In genomic region chr19:3047307-3048189, GRCh38 we compare ENCODE assay signal across 1 cellular context.
TF ChIP-seq lines count a peak whose summit lies in the region.

No MANE protein-coding gene starts in this region.

TF ChIP-seq in HepG2, 621 proteins besides CTCF, POLR2A, EP300 and RAD21 (continued from another document and continues in another):
- TF ChIP-seq HOXA3 (CRISPR knock-in tag; IDR thresholded peaks at IDR 0.05) (0 out of 2 replicates have a peak, but pooled peaks have one; percentile 21), ZNF362 (CRISPR knock-in tag; IDR thresholded peaks at IDR 0.05; ENCODE audit: borderline replicate concordance) (no peak), ZNF687 (CRISPR knock-in tag; IDR thresholded peaks at IDR 0.05) (peak; percentile 31; the same call in 1 of the 2 replicates), LCORL (IDR thresholded peaks at IDR 0.05) (no peak), LCORL (CRISPR knock-in tag; IDR thresholded peaks at IDR 0.05) (0 out of 2 replicates have a peak, but pooled peaks have one; percentile 55), NONO (IDR thresholded peaks at IDR 0.05) (no peak), NONO (CRISPR knock-in tag; conservative IDR thresholded peaks at IDR 0.05) (no peak), GATAD2A (CRISPR knock-in tag; IDR thresholded peaks at IDR 0.05) (peak; percentile 30; the same call in 1 of the 2 replicates), PHF8 (CRISPR knock-in tag; IDR thresholded peaks at IDR 0.05) (no peak), FOXP4 (CRISPR knock-in tag; IDR thresholded peaks at IDR 0.05) (peak; percentile 38; the same call in 1 of the 2 replicates), RBFOX2 (IDR thresholded peaks at IDR 0.05; ENCODE audit: low read depth, low read length) (no peak), ZNF460 (CRISPR knock-in tag; IDR thresholded peaks at IDR 0.05; ENCODE audit: borderline replicate concordance) (no peak), ZNF276 (CRISPR knock-in tag; IDR thresholded peaks at IDR 0.05; ENCODE audit: low read depth) (no peak), TEF (CRISPR knock-in tag; IDR thresholded peaks at IDR 0.05) (no peak), ZNF383 (CRISPR knock-in tag; IDR thresholded peaks at IDR 0.05; ENCODE audit: borderline replicate concordance) (no peak), ZNF670 (CRISPR knock-in tag; IDR thresholded peaks at IDR 0.05; ENCODE audit: borderline replicate concordance) (0 out of 2 replicates have a peak, but pooled peaks have one; percentile 26), ZNF326 (CRISPR knock-in tag; IDR thresholded peaks at IDR 0.05; ENCODE audit: borderline replicate concordance) (no peak), PAWR (CRISPR knock-in tag; IDR thresholded peaks at IDR 0.05; ENCODE audit: borderline replicate concordance) (no peak), ADNP (CRISPR knock-in tag; IDR thresholded peaks at IDR 0.05) (0 out of 2 replicates have a peak, but pooled peaks have one; percentile 35), ZNF891 (CRISPR knock-in tag; IDR thresholded peaks at IDR 0.05) (0 out of 2 replicates have a peak, but pooled peaks have one; percentile 31), SAP130 (CRISPR knock-in tag; IDR thresholded peaks at IDR 0.05; ENCODE audit: low read depth) (peak; percentile 65; the same call in 1 of the 2 replicates), ZBTB37 (CRISPR knock-in tag; IDR thresholded peaks at IDR 0.05) (no peak), ARHGAP35 (CRISPR knock-in tag; IDR thresholded peaks at IDR 0.05; ENCODE audit: borderline replicate concordance) (no peak), PPARG (CRISPR knock-in tag; conservative IDR thresholded peaks at IDR 0.05) (no peak), ZSCAN29 (CRISPR knock-in tag; conservative IDR thresholded peaks at IDR 0.05) (no peak), PHF5A (CRISPR knock-in tag; IDR thresholded peaks at IDR 0.05; ENCODE audit: low read depth, unreplicated experiment) (no peak), ZNF773 (CRISPR knock-in tag; IDR thresholded peaks at IDR 0.05; ENCODE audit: borderline replicate concordance) (no peak), ZMYM2 (CRISPR knock-in tag; IDR thresholded peaks at IDR 0.05) (peak; percentile 59; the same call in 1 of the 2 replicates), KDM2A (CRISPR knock-in tag; IDR thresholded peaks at IDR 0.05; ENCODE audit: borderline replicate concordance, low read depth) (peak; percentile 23; the same call in 1 of the 2 replicates), SIN3A (IDR thresholded peaks at IDR 0.05; ENCODE audit: borderline replicate concordance, low read depth, low read length) (peak; percentile 43; the same call in 1 of the 2 replicates), SIN3B (IDR thresholded peaks at IDR 0.05; ENCODE audit: low read length) (no peak), SRSF1 (optimal IDR thresholded peaks at IDR 0.05; ENCODE audit: low read depth, low read length) (no peak), TFDP1 (CRISPR knock-in tag; IDR thresholded peaks at IDR 0.05; ENCODE audit: borderline replicate concordance) (no peak), FIP1L1 (IDR thresholded peaks at IDR 0.05; ENCODE audit: borderline replicate concordance, insufficient read depth, low read depth, low read length) (no peak), ZNF792 (CRISPR knock-in tag; IDR thresholded peaks at IDR 0.05) (no peak), ARID4A (CRISPR knock-in tag; IDR thresholded peaks at IDR 0.05; ENCODE audit: borderline replicate concordance) (peak; percentile 48; the same call in 1 of the 2 replicates), SOX6 (IDR thresholded peaks at IDR 0.05) (no peak), SOX6 (CRISPR knock-in tag; IDR thresholded peaks at IDR 0.05) (0 out of 2 replicates have a peak, but pooled peaks have one; percentile 20), UBTF (CRISPR knock-in tag; IDR thresholded peaks at IDR 0.05) (peak; percentile 60), ZNF691 (CRISPR knock-in tag; IDR thresholded peaks at IDR 0.05; ENCODE audit: borderline replicate concordance, low read depth) (no peak), ZNF562 (CRISPR knock-in tag; IDR thresholded peaks at IDR 0.05; ENCODE audit: borderline replicate concordance) (no peak), MTA3 (CRISPR knock-in tag; IDR thresholded peaks at IDR 0.05) (no peak)
